In the genomic region with DNA sequence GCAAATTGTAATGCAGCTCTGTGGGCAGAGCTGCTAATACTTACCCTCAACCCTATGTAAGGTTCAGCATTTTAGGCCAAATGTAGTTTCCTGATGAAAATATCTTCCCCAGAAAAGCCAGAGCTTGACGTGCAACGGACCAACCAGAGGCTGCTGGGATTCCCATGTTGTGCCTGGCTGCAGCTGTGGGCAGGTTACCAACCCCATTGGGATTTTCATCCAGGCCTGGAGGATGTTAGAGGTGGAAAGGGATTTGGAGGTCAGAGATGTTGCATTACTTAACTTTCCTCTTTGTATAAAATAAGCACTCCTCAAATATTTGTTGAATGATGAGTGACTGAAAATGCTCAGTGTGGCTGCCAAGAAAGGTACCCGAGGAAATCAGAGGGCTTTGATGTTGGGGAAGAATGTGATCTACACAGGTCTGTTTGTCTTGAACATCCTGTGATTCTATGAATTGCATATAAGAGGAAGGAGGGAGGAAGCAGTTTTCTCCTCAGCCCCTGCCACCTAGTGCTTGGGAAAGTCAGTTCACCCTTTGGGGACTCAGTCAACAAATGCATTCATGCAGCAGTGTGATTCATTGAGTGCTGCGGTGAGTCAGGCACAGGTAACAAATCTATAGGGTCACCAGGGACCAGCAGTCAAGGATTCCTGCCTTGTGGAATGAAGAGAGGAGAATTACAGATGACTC, we compare ENCODE assay signal across 7 cellular contexts.
DNase-seq lines count a peak whose midpoint lies in the region; ATAC-seq and TF ChIP-seq lines count a peak whose summit lies in the region.

No MANE protein-coding gene starts in this region.

- DNase-seq in DND-41 = no peak
- peak; percentile 25 for DNase-seq in HuH-7.5 (ENCODE audit: low spot score)
- DNase-seq in left lung = no peak
- no peak for DNase-seq in sciatic nerve (ENCODE audit: low spot score)
- no peak for DNase-seq in RPMI8226
- DNase-seq in GM10248 (ENCODE audit: extremely low spot score) = no peak

- no peaks in the 10 kb centered on the region for H3K9me3 Mint-ChIP-seq in activated T-helper 17 cell treated with anti-CD3 and anti-CD28 coated beads, Interleukin-2, amount 50 U/mL, for 72 hours

- H4K20me1 ChIP-seq in DND-41 (ENCODE audit: insufficient read depth, low read length) = no peaks in the 10 kb centered on the region

- H3K27ac Mint-ChIP-seq in activated T-helper 17 cell treated with anti-CD3 and anti-CD28 coated beads, Interleukin-2, amount 50 U/mL, for 72 hours = no peak overlapping the region

- H3K9me3 ChIP-seq in DND-41 (ENCODE audit: insufficient read depth, low read length, severe bottlenecking) = no peaks in the 10 kb centered on the region
- H3K9me3 ChIP-seq in left lung = no peaks in the 10 kb centered on the region

- peaks cover 4% of the 10 kb centered on the region for H3K27me3 Mint-ChIP-seq in activated T-helper 17 cell treated with anti-CD3 and anti-CD28 coated beads, Interleukin-2, amount 50 U/mL, for 72 hours

- peaks cover 3% of the 10 kb centered on the region for H3K27me3 ChIP-seq in DND-41 (ENCODE audit: insufficient read depth, low read length, poor library complexity)
- H3K27me3 ChIP-seq in left lung = no peaks in the 10 kb centered on the region

- TF ChIP-seq CTCF in DND-41 (IDR thresholded peaks at IDR 0.05; ENCODE audit: borderline replicate concordance, extremely low read depth, low read length, poor library complexity, severe bottlenecking) (peak; percentile 28), left lung (IDR thresholded peaks at IDR 0.05) (no peak), GM10248 (IDR thresholded peaks at IDR 0.05; ENCODE audit: control extremely low read depth, extremely low read depth, low read depth, missing control alignments) (no peak)

- H3K4me3 ChIP-seq in DND-41 (ENCODE audit: low read depth in 1 of 2, low read length in 2 of 2) = no peak overlapping the region
- no peak overlapping the region for H3K4me3 ChIP-seq in left lung

- H3K4me3 Mint-ChIP-seq in activated T-helper 17 cell treated with anti-CD3 and anti-CD28 coated beads, Interleukin-2, amount 50 U/mL, for 72 hours = no peak overlapping the region

- H3K4me1 ChIP-seq in DND-41 (ENCODE audit: insufficient read depth, low read length) = no peaks in the 10 kb centered on the region
- H3K4me1 ChIP-seq in left lung = no peaks in the 10 kb centered on the region

- no peaks in the 10 kb centered on the region for H3K36me3 Mint-ChIP-seq in activated T-helper 17 cell treated with anti-CD3 and anti-CD28 coated beads, Interleukin-2, amount 50 U/mL, for 72 hours (ENCODE audit: low read depth)

- H3K36me3 ChIP-seq in DND-41 (ENCODE audit: insufficient read depth, low read length) (no peaks in the 10 kb centered on the region), left lung (no peaks in the 10 kb centered on the region)

- POLR2A ChIA-PET in GM10248 (lab: Yijun Ruan, JAX) = no interaction called here

- H3K9ac ChIP-seq in DND-41 (ENCODE audit: low read depth, low read length) = no peak overlapping the region

- H2AFZ ChIP-seq in DND-41 (ENCODE audit: low read depth, low read length) = no peak overlapping the region

- CTCF ChIA-PET in GM10248 (lab: Yijun Ruan, JAX) = no interaction called here

- no peak for ATAC-seq in DND-41 (ENCODE audit: insufficient read depth, low read depth)
- ATAC-seq in activated T-helper 17 cell treated with anti-CD3 and anti-CD28 coated beads, Interleukin-2, amount 50 U/mL, for 72 hours (replicated peaks) = peak; percentile 90
- peak; percentile 66 for ATAC-seq in left lung
- ATAC-seq in sciatic nerve = no peak

- H3K27ac ChIP-seq in DND-41 (ENCODE audit: low read length) (no peak overlapping the region), left lung (no peak overlapping the region)

- no peak overlapping the region for H3K4me2 ChIP-seq in DND-41 (ENCODE audit: insufficient read depth, low read length)

- peaks cover 6% of the 10 kb centered on the region for H3K4me1 Mint-ChIP-seq in activated T-helper 17 cell treated with anti-CD3 and anti-CD28 coated beads, Interleukin-2, amount 50 U/mL, for 72 hours

- intact Hi-C loops in left lung (cut with DNase I) = no loop called here
- intact Hi-C loops in sciatic nerve (cut with DNase I) = no loop called here

- no peaks in the 10 kb centered on the region for H3K79me2 ChIP-seq in DND-41 (ENCODE audit: insufficient read depth, low read length)

Comparison
In these comparisons a context has a peak if more than half of its experiments do, and no peak if none do; other contexts are left out.
1. ATAC-seq: peak in activated T-helper 17 cell treated with anti-CD3 and anti-CD28 coated beads, Interleukin-2, amount 50 U/mL, for 72 hours (single experiment) and left lung (single experiment); none in DND-41 (single experiment) and sciatic nerve (single experiment).